ENCODE assay signal across 11 cellular contexts in the genomic region with DNA sequence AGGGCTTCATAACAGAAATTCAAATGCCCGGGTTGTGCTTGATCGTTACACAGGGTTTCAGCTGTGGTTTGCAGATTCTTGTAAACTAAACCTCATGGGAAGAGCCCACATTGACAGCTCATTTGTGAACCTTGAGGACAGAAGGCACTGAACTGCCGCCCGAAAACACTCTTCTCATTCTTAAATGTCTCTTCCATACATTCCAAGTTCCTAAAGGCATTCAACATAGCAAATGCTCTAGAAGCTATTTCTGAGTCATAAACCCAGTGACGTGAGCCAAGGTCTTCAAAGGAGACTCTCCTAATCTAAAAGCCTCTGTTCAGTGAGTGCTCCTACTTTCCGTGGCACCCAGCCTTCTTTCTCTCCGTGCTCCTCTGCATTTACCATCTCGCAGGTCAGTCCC.
A peak's percentile ranks its signal among the peaks of the same experiment; 100 is the strongest.
DNase-seq lines count a peak whose midpoint lies in the region; ATAC-seq and TF ChIP-seq lines count a peak whose summit lies in the region.
"Had no signal": no experiment of that assay in that cellular context is flagged by ENCODE, and none has a peak within 500 bp of the region (broad histone marks: within the 10 kb centered on the region; RNA-seq: fewer than 3 reads in every experiment).

No MANE protein-coding gene starts in this region.

- peak overlapping the region; percentile 63 to 91 (median 82) for H3K4me2 ChIP-seq in BLaER1 treated with 17β-estradiol and CSF1 and Interleukin-3, amounts not matched to agents 10 nM and 100 nM
- peak overlapping the region; percentile 72 for H3K4me2 ChIP-seq in Karpas-422 (ENCODE audit: low read depth, low read length, poor library complexity, severe bottlenecking)

- H3K36me3 ChIP-seq in BLaER1 treated with 17β-estradiol and CSF1 and Interleukin-3, amounts not matched to agents 10 nM and 100 nM, result no peaks in the 10 kb centered on the region
- no peaks in the 10 kb centered on the region for H3K36me3 ChIP-seq in Karpas-422 (ENCODE audit: insufficient read depth, low read length)
- H3K36me3 ChIP-seq: vagina had no signal

- DNase-seq in Karpas-422, result no peak
- DNase-seq in cardiac fibroblast (ENCODE audit: low read depth in 2 of 2), result peak; percentile 34 to 58
- peak; percentile 35 for DNase-seq in myocyte (ENCODE audit: low read depth)
- no peak for DNase-seq in NCI-H2171 (lab: John Stamatoyannopoulos, UW)
- DNase-seq in activated naive CD4-positive, alpha-beta T cell treated with anti-CD3 and anti-CD28 coated beads, Interleukin-2, amount 50 U/mL, for 16 hours, result no peak
- DNase-seq: activated naive CD4-positive, alpha-beta T cell; DMS79 treated with DMSO at 0.1 percent for 48 hours had no signal

- peaks cover 4 to 20% (median 17%) of the 10 kb centered on the region in 10 experiments; a peak in 17 of 20 replicates for H3K4me1 ChIP-seq in BLaER1 treated with 17β-estradiol and CSF1 and Interleukin-3, amounts not matched to agents 10 nM and 100 nM
- peaks cover 10% of the 10 kb centered on the region; the same call in 1 of the 2 replicates for H3K4me1 ChIP-seq in Karpas-422 (ENCODE audit: low read length)
- H3K4me1 ChIP-seq: vagina had no signal

- H3K9me2 ChIP-seq in Karpas-422 (replicated peaks; ENCODE audit: insufficient read depth, low read length), result no peaks in the 10 kb centered on the region

- no peak for TF ChIP-seq CTCF in cardiac fibroblast (IDR thresholded peaks at IDR 0.05; ENCODE audit: low read depth, low read length)

- peak overlapping the region in 9 of 11 experiments; percentile 2 to 66 (median 35); a peak in 15 of 22 replicates for H3K27ac ChIP-seq in BLaER1 treated with 17β-estradiol and CSF1 and Interleukin-3, amounts not matched to agents 10 nM and 100 nM
- H3K27ac ChIP-seq in Karpas-422 (ENCODE audit: low read length), result no peak overlapping the region
- H3K27ac ChIP-seq: vagina had no signal

- H3K4me3 ChIP-seq in BLaER1 treated with 17β-estradiol and CSF1 and Interleukin-3, amounts not matched to agents 10 nM and 100 nM, result peak overlapping the region; percentile 35 to 56 (median 43); a peak in 16 of 20 replicates
- H3K4me3 ChIP-seq in Karpas-422 (ENCODE audit: low read length), result no peak overlapping the region
- H3K4me3 ChIP-seq in cardiac fibroblast (replicated peaks in 1 of 2; ENCODE audit: low read depth in 2 of 2, low read length in 2 of 2), result no peak overlapping the region

- no peaks in the 10 kb centered on the region for H3K9me3 ChIP-seq in BLaER1 treated with 17β-estradiol and CSF1 and Interleukin-3, amounts not matched to agents 10 nM and 100 nM (replicated peaks in 1 of 11)
- no peaks in the 10 kb centered on the region for H3K9me3 ChIP-seq in Karpas-422 (ENCODE audit: low read length)
- H3K9me3 ChIP-seq: vagina had no signal

- peaks cover 0 to 7% (median 0%) of the 10 kb centered on the region in 11 experiments; a peak in 3 of 22 replicates for H3K27me3 ChIP-seq in BLaER1 treated with 17β-estradiol and CSF1 and Interleukin-3, amounts not matched to agents 10 nM and 100 nM
- H3K27me3 ChIP-seq in Karpas-422 (ENCODE audit: low read length), result no peaks in the 10 kb centered on the region
- H3K27me3 ChIP-seq: vagina had no signal

- H3K9ac ChIP-seq in BLaER1 treated with 17β-estradiol and CSF1 and Interleukin-3, amounts not matched to agents 10 nM and 100 nM, result peak overlapping the region; percentile 19 to 70 (median 42); a peak in 16 of 22 replicates
- no peak overlapping the region for H3K9ac ChIP-seq in Karpas-422 (ENCODE audit: low read length)

- H3K79me2 ChIP-seq in Karpas-422 (ENCODE audit: low read length), result no peaks in the 10 kb centered on the region

- no peak for ATAC-seq in GM18861 (IDR thresholded peaks at IDR 0.05; ENCODE audit: unreplicated experiment)
- no peak for ATAC-seq in HG03097 (IDR thresholded peaks at IDR 0.05; ENCODE audit: low FRiP score, unreplicated experiment)

- H4K20me1 ChIP-seq in BLaER1 treated with 17β-estradiol and CSF1 and Interleukin-3, amounts not matched to agents 10 nM and 100 nM, result no peaks in the 10 kb centered on the region
- no peaks in the 10 kb centered on the region for H4K20me1 ChIP-seq in Karpas-422 (ENCODE audit: insufficient read depth, low read depth, low read length)

- no peak overlapping the region for H2AFZ ChIP-seq in Karpas-422 (ENCODE audit: low read length)

Comparison
In these comparisons a context has a peak if more than half of its experiments do, and no peak if none do; other contexts are left out.
1. H3K4me3 ChIP-seq: peak in BLaER1 treated with 17β-estradiol and CSF1 and Interleukin-3, amounts not matched to agents 10 nM and 100 nM (10 of 10); none in Karpas-422 (single experiment) and cardiac fibroblast (0 of 2).
2. DNase-seq: peak in cardiac fibroblast (2 of 2) and myocyte (single experiment); none in Karpas-422 (single experiment), NCI-H2171 (single experiment) and activated naive CD4-positive, alpha-beta T cell treated with anti-CD3 and anti-CD28 coated beads, Interleukin-2, amount 50 U/mL, for 16 hours (single experiment).